ENCODE assay signal across 15 cellular contexts in genomic region chr2:129723277-129724020, GRCh38.
"Had no signal": no experiment of that assay in that cellular context is flagged by ENCODE, and none has a peak within 500 bp of the region (broad histone marks: within the 10 kb centered on the region; RNA-seq: fewer than 3 reads in every experiment).

No MANE protein-coding gene starts in this region.

- H3K27ac ChIP-seq: heart left ventricle, left lung, lower lobe of right lung, right atrium auricular region, suprapubic skin, thyroid gland had no signal

- DNase-seq: effector memory CD4-positive, alpha-beta T cell; heart left ventricle; hippocampal formation; left lung; lower lobe of right lung; mesenchymal stem cell; midbrain; small intestine; stimulated activated CD4-positive, alpha-beta T cell treated with anti-CD3 and anti-CD28 coated beads, Interleukin-12 subunit alpha, Interleukin-12 subunit beta, amount 100 ng/mL, for 4 hours; stimulated activated naive CD4-positive, alpha-beta T cell; thyroid gland had no signal

- H3K27me3 ChIP-seq: right atrium auricular region, thyroid gland had no signal

- H3K4me3 ChIP-seq: heart left ventricle, left lung, lower lobe of right lung, right atrium auricular region, suprapubic skin, thyroid gland had no signal

- H3K27ac Mint-ChIP-seq: natural killer cell treated with Interleukin-12 subunit alpha and Interleukin-12 subunit beta and Interleukin-15 and Interleukin-18, amount 100 ng/mL, for 72 hours had no signal

- ATAC-seq: esophagus mucosa, heart left ventricle, left lung had no signal

- H3K9me3 ChIP-seq: heart left ventricle, left lung, lower lobe of right lung, right atrium auricular region, suprapubic skin, thyroid gland had no signal

- H3K4me1 ChIP-seq: heart left ventricle, left lung, lower lobe of right lung, right atrium auricular region, suprapubic skin, thyroid gland had no signal

- H3K4me3 Mint-ChIP-seq: natural killer cell treated with Interleukin-12 subunit alpha and Interleukin-12 subunit beta and Interleukin-15 and Interleukin-18, amount 100 ng/mL, for 72 hours had no signal

- H3K36me3 ChIP-seq: heart left ventricle, left lung, lower lobe of right lung, right atrium auricular region, suprapubic skin, thyroid gland had no signal

- H3K9me3 Mint-ChIP-seq: natural killer cell treated with Interleukin-12 subunit alpha and Interleukin-12 subunit beta and Interleukin-15 and Interleukin-18, amount 100 ng/mL, for 72 hours had no signal

- H3K36me3 Mint-ChIP-seq: natural killer cell treated with Interleukin-12 subunit alpha and Interleukin-12 subunit beta and Interleukin-15 and Interleukin-18, amount 100 ng/mL, for 72 hours had no signal
